In genomic region chr11:4388221-4388620, GRCh38 we compare ENCODE assay signal across 23 cellular contexts. TPM values are rescaled to one million over a fixed set of nuclear protein-coding genes. Genes with fewer than 3 reads are reported as not detected.
A peak's percentile ranks its signal among the peaks of the same experiment; 100 is the strongest.
DNase-seq lines count a peak whose midpoint lies in the region; ATAC-seq and FAIRE-seq lines count a peak whose summit lies in the region.
"Had no signal": no experiment of that assay in that cellular context is flagged by ENCODE, and none has a peak within 500 bp of the region (broad histone marks: within the 10 kb centered on the region; RNA-seq: fewer than 3 reads in every experiment).

No MANE protein-coding gene starts in this region.

- no peak for FAIRE-seq in GM19239 (lab: Jason Lieb, UNC)
- FAIRE-seq: GM12891, H54 had no signal

- H3K27me3 Mint-ChIP-seq in activated naive CD4-positive, alpha-beta T cell treated with anti-CD3 and anti-CD28 coated beads, Interleukin-2, amount 50 U/mL, for 24 hours = no peaks in the 10 kb centered on the region
- no peaks in the 10 kb centered on the region for H3K27me3 Mint-ChIP-seq in activated naive CD8-positive, alpha-beta T cell treated with anti-CD3 and anti-CD28 coated beads, Interleukin-2, amount 10 ng/mL, durations not matched to agents 7 days and 5 days
- H3K27me3 Mint-ChIP-seq in activated naive CD8-positive, alpha-beta T cell treated with anti-CD3 and anti-CD28 coated beads, Interleukin-2, amount 50 U/mL, for 24 hours = no peaks in the 10 kb centered on the region
- no peaks in the 10 kb centered on the region for H3K27me3 Mint-ChIP-seq in effector memory CD8-positive, alpha-beta T cell
- H3K27me3 Mint-ChIP-seq: CD4-positive, alpha-beta memory T cell had no signal

- no peak for ATAC-seq in activated naive CD8-positive, alpha-beta T cell treated with anti-CD3 and anti-CD28 coated beads, Interleukin-2, amount 10 ng/mL, durations not matched to agents 7 days and 5 days (ENCODE audit: low read depth)
- ATAC-seq in activated naive CD8-positive, alpha-beta T cell treated with anti-CD3 and anti-CD28 coated beads, Interleukin-2, amount 50 U/mL, for 24 hours = no peak
- ATAC-seq in effector memory CD8-positive, alpha-beta T cell (replicated peaks) = no peak
- no peak for ATAC-seq in stimulated activated effector memory CD8-positive, alpha-beta T cell treated with anti-CD3 and anti-CD28 coated beads, Interleukin-12 subunit alpha, Interleukin-12 subunit beta, amount 100 ng/mL, for 72 hours
- no peak for ATAC-seq in GM18519 (IDR thresholded peaks at IDR 0.05; ENCODE audit: low FRiP score, unreplicated experiment)

- peaks cover 39% of the 10 kb centered on the region for H3K4me1 Mint-ChIP-seq in activated naive CD4-positive, alpha-beta T cell treated with anti-CD3 and anti-CD28 coated beads, Interleukin-2, amount 50 U/mL, for 24 hours
- peaks cover 29% of the 10 kb centered on the region for H3K4me1 Mint-ChIP-seq in activated naive CD8-positive, alpha-beta T cell treated with anti-CD3 and anti-CD28 coated beads, Interleukin-2, amount 10 ng/mL, durations not matched to agents 7 days and 5 days
- H3K4me1 Mint-ChIP-seq in activated naive CD8-positive, alpha-beta T cell treated with anti-CD3 and anti-CD28 coated beads, Interleukin-2, amount 50 U/mL, for 24 hours = peaks cover 21% of the 10 kb centered on the region
- peaks cover 28 to 33% of the 10 kb centered on the region in 2 donors for H3K4me1 Mint-ChIP-seq in effector memory CD8-positive, alpha-beta T cell (ENCODE audit: low read depth in 2 of 2)
- H3K4me1 Mint-ChIP-seq in stimulated activated effector memory CD8-positive, alpha-beta T cell treated with anti-CD3 and anti-CD28 coated beads, Interleukin-12 subunit alpha, Interleukin-12 subunit beta, amount 100 ng/mL, for 72 hours = peaks cover 43% of the 10 kb centered on the region

- no peaks in the 10 kb centered on the region for H3K9me3 Mint-ChIP-seq in activated naive CD4-positive, alpha-beta T cell treated with anti-CD3 and anti-CD28 coated beads, Interleukin-2, amount 50 U/mL, for 24 hours
- H3K9me3 Mint-ChIP-seq in activated naive CD8-positive, alpha-beta T cell treated with anti-CD3 and anti-CD28 coated beads, Interleukin-2, amount 10 ng/mL, durations not matched to agents 7 days and 5 days = no peaks in the 10 kb centered on the region
- H3K9me3 Mint-ChIP-seq in activated naive CD8-positive, alpha-beta T cell treated with anti-CD3 and anti-CD28 coated beads, Interleukin-2, amount 50 U/mL, for 24 hours = no peaks in the 10 kb centered on the region
- no peaks in the 10 kb centered on the region for H3K9me3 Mint-ChIP-seq in effector memory CD8-positive, alpha-beta T cell
- no peaks in the 10 kb centered on the region for H3K9me3 Mint-ChIP-seq in stimulated activated effector memory CD8-positive, alpha-beta T cell treated with anti-CD3 and anti-CD28 coated beads, Interleukin-12 subunit alpha, Interleukin-12 subunit beta, amount 100 ng/mL, for 72 hours
- H3K9me3 Mint-ChIP-seq: CD4-positive, alpha-beta memory T cell; HFFc6 had no signal

- H3K36me3 Mint-ChIP-seq in activated naive CD4-positive, alpha-beta T cell treated with anti-CD3 and anti-CD28 coated beads, Interleukin-2, amount 50 U/mL, for 24 hours = peaks cover 43% of the 10 kb centered on the region
- peaks cover 78% of the 10 kb centered on the region for H3K36me3 Mint-ChIP-seq in activated naive CD8-positive, alpha-beta T cell treated with anti-CD3 and anti-CD28 coated beads, Interleukin-2, amount 10 ng/mL, durations not matched to agents 7 days and 5 days
- peaks cover 43% of the 10 kb centered on the region for H3K36me3 Mint-ChIP-seq in activated naive CD8-positive, alpha-beta T cell treated with anti-CD3 and anti-CD28 coated beads, Interleukin-2, amount 50 U/mL, for 24 hours (ENCODE audit: low read depth)
- peaks cover 57% of the 10 kb centered on the region for H3K36me3 Mint-ChIP-seq in effector memory CD8-positive, alpha-beta T cell (ENCODE audit: insufficient read depth)
- H3K36me3 Mint-ChIP-seq in stimulated activated effector memory CD8-positive, alpha-beta T cell treated with anti-CD3 and anti-CD28 coated beads, Interleukin-12 subunit alpha, Interleukin-12 subunit beta, amount 100 ng/mL, for 72 hours = peaks cover 81% of the 10 kb centered on the region

- peak overlapping the region; percentile 15 for H3K27ac Mint-ChIP-seq in activated naive CD4-positive, alpha-beta T cell treated with anti-CD3 and anti-CD28 coated beads, Interleukin-2, amount 50 U/mL, for 24 hours
- H3K27ac Mint-ChIP-seq in activated naive CD8-positive, alpha-beta T cell treated with anti-CD3 and anti-CD28 coated beads, Interleukin-2, amount 10 ng/mL, durations not matched to agents 7 days and 5 days = peak overlapping the region; percentile 21
- no peak overlapping the region for H3K27ac Mint-ChIP-seq in activated naive CD8-positive, alpha-beta T cell treated with anti-CD3 and anti-CD28 coated beads, Interleukin-2, amount 50 U/mL, for 24 hours
- peak overlapping the region; percentile 47 to 59 for H3K27ac Mint-ChIP-seq in effector memory CD8-positive, alpha-beta T cell
- H3K27ac Mint-ChIP-seq in stimulated activated effector memory CD8-positive, alpha-beta T cell treated with anti-CD3 and anti-CD28 coated beads, Interleukin-12 subunit alpha, Interleukin-12 subunit beta, amount 100 ng/mL, for 72 hours = peak overlapping the region; percentile 30
- H3K27ac Mint-ChIP-seq: HFFc6 had no signal

- POLR2A ChIA-PET in activated naive CD8-positive, alpha-beta T cell treated with anti-CD3 and anti-CD28 coated beads, Interleukin-2, amount 10 ng/mL, durations not matched to agents 7 days and 5 days (lab: Charles Lee) = no interaction called here

- DNase-seq in activated naive CD4-positive, alpha-beta T cell treated with Interleukin-2 at 50 U/mL for 16 hours = no peak
- DNase-seq in activated naive CD8-positive, alpha-beta T cell treated with anti-CD3 and anti-CD28 coated beads, Interleukin-2, amount 10 ng/mL, durations not matched to agents 7 days and 5 days = no peak
- DNase-seq in activated naive CD8-positive, alpha-beta T cell treated with anti-CD3 and anti-CD28 coated beads, Interleukin-2, amount 50 U/mL, for 24 hours = no peak
- no peak for DNase-seq in effector memory CD8-positive, alpha-beta T cell
- DNase-seq in stimulated activated effector memory CD8-positive, alpha-beta T cell treated with anti-CD3 and anti-CD28 coated beads, Interleukin-12 subunit alpha, Interleukin-12 subunit beta, amount 100 ng/mL, for 72 hours (ENCODE audit: low spot score in 2 of 2) = no peak
- no peak for DNase-seq in GM19239 (ENCODE audit: insufficient read length, low spot score)
- DNase-seq: C1 segment of cervical spinal cord; Calu3; CD4-positive, alpha-beta memory T cell; COR-L47; DMS53; DMS79 treated with DMSO at 0.1 percent for 48 hours; GF-D8; GOT3; HFFc6 had no signal

- no peak overlapping the region for H3K4me3 Mint-ChIP-seq in activated naive CD4-positive, alpha-beta T cell treated with anti-CD3 and anti-CD28 coated beads, Interleukin-2, amount 50 U/mL, for 24 hours
- H3K4me3 Mint-ChIP-seq in activated naive CD8-positive, alpha-beta T cell treated with anti-CD3 and anti-CD28 coated beads, Interleukin-2, amount 10 ng/mL, durations not matched to agents 7 days and 5 days = no peak overlapping the region
- no peak overlapping the region for H3K4me3 Mint-ChIP-seq in activated naive CD8-positive, alpha-beta T cell treated with anti-CD3 and anti-CD28 coated beads, Interleukin-2, amount 50 U/mL, for 24 hours
- H3K4me3 Mint-ChIP-seq in effector memory CD8-positive, alpha-beta T cell = no peak overlapping the region
- no peak overlapping the region for H3K4me3 Mint-ChIP-seq in stimulated activated effector memory CD8-positive, alpha-beta T cell treated with anti-CD3 and anti-CD28 coated beads, Interleukin-12 subunit alpha, Interleukin-12 subunit beta, amount 100 ng/mL, for 72 hours
- H3K4me3 Mint-ChIP-seq: CD4-positive, alpha-beta memory T cell; HFFc6 had no signal

RNA-seq across cellular contexts. Expression of gene TRIM21, which starts 5.3 kb away (rescaled TPM):
- 10 to 100 TPM; 51.6 to 56.4 TPM for total RNA-seq in activated naive CD8-positive, alpha-beta T cell treated with anti-CD3 and anti-CD28 coated beads, Interleukin-2, amount 10 ng/mL, durations not matched to agents 7 days and 5 days

RNA-seq across cellular contexts. Expression of gene OR52B4, which starts 20.0 kb away (rescaled TPM):
- not detected for total RNA-seq in activated naive CD8-positive, alpha-beta T cell treated with anti-CD3 and anti-CD28 coated beads, Interleukin-2, amount 10 ng/mL, durations not matched to agents 7 days and 5 days
- total RNA-seq: A172; A673; Calu3; CD4-positive, alpha-beta memory T cell; Daoy; G401; HFFc6 had no signal
